Comparison of ENCODE assay signal across 36 cellular contexts in the genomic region with DNA sequence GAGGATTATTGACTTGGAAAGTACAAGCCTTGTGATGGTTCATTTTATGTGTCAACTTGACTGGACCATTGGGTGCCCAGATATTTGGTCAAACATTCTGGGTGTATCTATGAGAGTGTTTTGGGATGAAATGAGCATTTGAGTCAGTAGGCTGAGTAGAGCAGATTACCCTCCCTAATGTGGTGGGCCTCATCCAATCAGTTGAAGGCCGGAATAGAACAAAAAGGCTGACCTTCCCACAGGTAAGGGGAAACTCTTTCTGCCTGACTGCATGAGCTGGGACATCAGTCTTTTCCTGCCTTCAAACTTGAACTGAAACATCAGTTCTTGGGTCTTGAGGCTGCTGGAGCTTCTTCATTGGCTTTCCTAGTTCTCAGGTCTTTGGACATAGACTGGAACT.
"Had no signal": no experiment of that assay in that cellular context is flagged by ENCODE, and none has a peak within 500 bp of the region (broad histone marks: within the 10 kb centered on the region; RNA-seq: fewer than 3 reads in every experiment).

No MANE protein-coding gene starts in this region.

- H3K9me3 ChIP-seq: MG63 had no signal

- H3K27me3 ChIP-seq: MG63 had no signal

- DNase-seq: Karpas-422, Kasumi-1, MG63, MM.1S, MV-4-11, NCI-H1048, NCI-H1092, NCI-H1092 treated with DMSO at 0.1 percent for 48 hours, NCI-H1105, NCI-H1105 treated with DMSO at 0.1 percent for 48 hours, NCI-H1417, NCI-H1417 treated with DMSO at 0.1 percent for 48 hours, NCI-H1436, NCI-H1436 treated with DMSO at 0.1 percent for 48 hours, NCI-H146, NCI-H1694, NCI-H1694 treated with DMSO at 0.1 percent for 48 hours, NCI-H187, NCI-H187 treated with DMSO at 0.1 percent for 48 hours, NCI-H1930, NCI-H2029, NCI-H2029 treated with DMSO at 0.1 percent for 48 hours, NCI-H2081, NCI-H2081 treated with DMSO at 0.1 percent for 48 hours, NCI-H2107, NCI-H2171, NCI-H2171 treated with DMSO at 0.1 percent for 48 hours, NCI-H2227 treated with DMSO at 0.1 percent for 48 hours, NCI-H226, NCI-H345, NCI-H446, NCI-H446 treated with DMSO at 0.1 percent for 48 hours, NCI-H510A, NCI-H510A treated with DMSO at 0.1 percent for 48 hours, NCI-H524 had no signal

- H3K4me3 ChIP-seq: MG63 had no signal

- H3K36me3 ChIP-seq: MG63 had no signal

- H3K9ac ChIP-seq: KMS-11 had no signal

- H3K4me2 ChIP-seq: KMS-11 had no signal

- H3K27ac ChIP-seq: KMS-11 had no signal
